ENCODE assay signal across 39 cellular contexts in the genomic region with DNA sequence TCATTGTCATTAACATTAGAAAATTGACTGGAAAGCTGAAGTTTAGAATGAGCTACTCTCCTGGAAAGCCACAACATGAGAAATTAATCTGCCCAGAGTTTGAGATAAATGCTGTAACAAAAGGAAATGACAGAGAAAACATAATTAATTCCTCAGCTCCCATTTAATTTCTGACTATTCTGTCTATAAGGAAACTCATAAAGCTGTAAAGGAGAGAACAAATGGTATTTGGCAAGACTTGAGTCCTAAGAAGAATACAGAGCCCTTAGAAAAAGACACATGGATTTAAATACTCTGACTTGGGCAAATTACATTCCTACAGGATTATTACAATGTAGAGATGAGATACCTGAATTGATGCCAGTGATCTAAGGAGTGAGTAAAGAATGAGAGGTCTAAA.
"Had no signal": no experiment of that assay in that cellular context is flagged by ENCODE, and none has a peak within 500 bp of the region (broad histone marks: within the 10 kb centered on the region; RNA-seq: fewer than 3 reads in every experiment).

No MANE protein-coding gene starts in this region.

- H3K27me3 Mint-ChIP-seq: activated naive CD4-positive, alpha-beta T cell treated with anti-CD3 and anti-CD28 coated beads, Interleukin-2, amount 10 ng/mL, durations not matched to agents 7 days and 5 days; activated naive CD4-positive, alpha-beta T cell treated with anti-CD3 and anti-CD28 coated beads, Interleukin-2, amount 50 U/mL, for 24 hours; activated naive CD8-positive, alpha-beta T cell; activated naive CD8-positive, alpha-beta T cell treated with anti-CD3 and anti-CD28 coated beads for 36 hours; activated naive CD8-positive, alpha-beta T cell treated with anti-CD3 and anti-CD28 coated beads, Interleukin-2, amount 10 ng/mL, durations not matched to agents 7 days and 5 days; activated naive CD8-positive, alpha-beta T cell treated with anti-CD3 and anti-CD28 coated beads, Interleukin-2, amount 50 U/mL, for 24 hours; activated T-cell treated with anti-CD3 and anti-CD28 coated beads, Interleukin-2, amount 50 U/mL, for 24 hours; activated T-helper 17 cell treated with anti-CD3 and anti-CD28 coated beads, Interleukin-2, amount 50 U/mL, for 72 hours; brain; central memory CD8-positive, alpha-beta T cell had no signal

- H3K27me3 ChIP-seq: adrenal gland, ascending aorta, body of pancreas, brain microvascular endothelial cell, breast epithelium, cardiac muscle cell had no signal

- H3K4me1 Mint-ChIP-seq: activated naive CD4-positive, alpha-beta T cell treated with anti-CD3 and anti-CD28 coated beads, Interleukin-2, amount 10 ng/mL, durations not matched to agents 7 days and 5 days; activated naive CD4-positive, alpha-beta T cell treated with anti-CD3 and anti-CD28 coated beads, Interleukin-2, amount 50 U/mL, for 24 hours; activated naive CD8-positive, alpha-beta T cell treated with anti-CD3 and anti-CD28 coated beads for 36 hours; activated naive CD8-positive, alpha-beta T cell treated with anti-CD3 and anti-CD28 coated beads, Interleukin-2, amount 10 ng/mL, durations not matched to agents 7 days and 5 days; activated naive CD8-positive, alpha-beta T cell treated with anti-CD3 and anti-CD28 coated beads, Interleukin-2, amount 50 U/mL, for 24 hours; activated T-helper 17 cell treated with anti-CD3 and anti-CD28 coated beads, Interleukin-2, amount 50 U/mL, for 72 hours; brain; central memory CD8-positive, alpha-beta T cell had no signal

- H3K4me1 ChIP-seq: adrenal gland, ascending aorta, body of pancreas, breast epithelium had no signal

- H3K27ac ChIP-seq: adrenal gland, ascending aorta, body of pancreas, brain microvascular endothelial cell, breast epithelium, cardiac muscle cell had no signal

- DNase-seq: activated effector memory CD4-positive, alpha-beta T cell treated with anti-CD3 and anti-CD28 coated beads, Interleukin-2, amount 50 U/mL, for 16 hours; activated effector memory CD4-positive, alpha-beta T cell treated with Interleukin-2 at 50 U/mL for 16 hours; activated gamma-delta T cell; activated gamma-delta T cell treated with Interleukin-2 at 50 U/mL for 16 hours; activated naive CD4-positive, alpha-beta T cell; activated naive CD4-positive, alpha-beta T cell treated with anti-CD3 and anti-CD28 coated beads for 36 hours; activated naive CD4-positive, alpha-beta T cell treated with anti-CD3 and anti-CD28 coated beads, Interleukin-2, amount 10 ng/mL, durations not matched to agents 7 days and 5 days; activated naive CD4-positive, alpha-beta T cell treated with anti-CD3 and anti-CD28 coated beads, Interleukin-2, amount 50 U/mL, for 16 hours; activated naive CD4-positive, alpha-beta T cell treated with Interleukin-2 at 50 U/mL for 16 hours; activated naive CD8-positive, alpha-beta T cell treated with anti-CD3 and anti-CD28 coated beads for 36 hours; activated naive CD8-positive, alpha-beta T cell treated with anti-CD3 and anti-CD28 coated beads, Interleukin-2, amount 10 ng/mL, durations not matched to agents 7 days and 5 days; activated naive CD8-positive, alpha-beta T cell treated with anti-CD3 and anti-CD28 coated beads, Interleukin-2, amount 50 U/mL, for 24 hours; activated T-cell treated with anti-CD3 and anti-CD28 coated beads, Interleukin-2, amount 50 U/mL, for 24 hours; activated T-cell treated with anti-CD3 and anti-CD28 coated beads, Interleukin-2, amount 50 U/mL, for 4 hours; activated T-cell treated with anti-CD3 and anti-CD28 coated beads, Interleukin-2, amount 50 U/mL, for 48 hours; activated T-cell treated with anti-CD3 and anti-CD28 coated beads, Interleukin-2, amount 50 U/mL, for 72 hours; adrenal gland; amniotic stem cell; amygdala; anterior cingulate cortex; aorta; body of pancreas; brain microvascular endothelial cell; caudate nucleus; central memory CD4-positive, alpha-beta T cell; cerebellar nuclear complex had no signal

- FAIRE-seq: astrocyte, bronchial epithelial cell had no signal

- H3K27ac Mint-ChIP-seq: activated naive CD4-positive, alpha-beta T cell treated with anti-CD3 and anti-CD28 coated beads for 36 hours; activated naive CD4-positive, alpha-beta T cell treated with anti-CD3 and anti-CD28 coated beads, Interleukin-2, amount 10 ng/mL, durations not matched to agents 7 days and 5 days; activated naive CD4-positive, alpha-beta T cell treated with anti-CD3 and anti-CD28 coated beads, Interleukin-2, amount 50 U/mL, for 24 hours; activated naive CD8-positive, alpha-beta T cell; activated naive CD8-positive, alpha-beta T cell treated with anti-CD3 and anti-CD28 coated beads for 36 hours; activated naive CD8-positive, alpha-beta T cell treated with anti-CD3 and anti-CD28 coated beads, Interleukin-2, amount 10 ng/mL, durations not matched to agents 7 days and 5 days; activated naive CD8-positive, alpha-beta T cell treated with anti-CD3 and anti-CD28 coated beads, Interleukin-2, amount 50 U/mL, for 24 hours; activated T-cell treated with anti-CD3 and anti-CD28 coated beads, Interleukin-2, amount 50 U/mL, for 24 hours; activated T-cell treated with anti-CD3 and anti-CD28 coated beads, Interleukin-2, amount 50 U/mL, for 72 hours; activated T-helper 1 cell treated with anti-CD3 and anti-CD28 coated beads, Interleukin-12 subunit alpha, Interleukin-12 subunit beta, Interleukin-2, Interleukin-4 antibody, amounts not matched to agents 30 ng/mL and 10 ng/mL and 1 ng/mL, durations not matched to agents 14 hours and 24 hours and 36 hours; activated T-helper 17 cell treated with anti-CD3 and anti-CD28 coated beads, Interleukin-2, amount 50 U/mL, for 72 hours; activated T-helper 2 cell treated with anti-CD3 and anti-CD28 coated beads, Interferon-gamma antibody, Interleukin-2, Interleukin-4, amounts not matched to agents 10 μg/mL and 5 μg/mL and 100 μg/mL, durations not matched to agents 14 hours and 24 hours and 36 hours; brain had no signal

- H3K4me3 Mint-ChIP-seq: activated naive CD4-positive, alpha-beta T cell treated with anti-CD3 and anti-CD28 coated beads for 36 hours; activated naive CD4-positive, alpha-beta T cell treated with anti-CD3 and anti-CD28 coated beads, Interleukin-2, amount 10 ng/mL, durations not matched to agents 7 days and 5 days; activated naive CD4-positive, alpha-beta T cell treated with anti-CD3 and anti-CD28 coated beads, Interleukin-2, amount 50 U/mL, for 24 hours; activated naive CD8-positive, alpha-beta T cell; activated naive CD8-positive, alpha-beta T cell treated with anti-CD3 and anti-CD28 coated beads for 36 hours; activated naive CD8-positive, alpha-beta T cell treated with anti-CD3 and anti-CD28 coated beads, Interleukin-2, amount 10 ng/mL, durations not matched to agents 7 days and 5 days; activated naive CD8-positive, alpha-beta T cell treated with anti-CD3 and anti-CD28 coated beads, Interleukin-2, amount 50 U/mL, for 24 hours; activated T-cell treated with anti-CD3 and anti-CD28 coated beads, Interleukin-2, amount 50 U/mL, for 24 hours; activated T-cell treated with anti-CD3 and anti-CD28 coated beads, Interleukin-2, amount 50 U/mL, for 4 hours; activated T-cell treated with anti-CD3 and anti-CD28 coated beads, Interleukin-2, amount 50 U/mL, for 72 hours; activated T-helper 1 cell treated with anti-CD3 and anti-CD28 coated beads, Interleukin-12 subunit alpha, Interleukin-12 subunit beta, Interleukin-2, Interleukin-4 antibody, amounts not matched to agents 30 ng/mL and 10 ng/mL and 1 ng/mL, durations not matched to agents 14 hours and 24 hours and 36 hours; activated T-helper 17 cell treated with anti-CD3 and anti-CD28 coated beads, Interleukin-2, amount 50 U/mL, for 72 hours; brain; central memory CD8-positive, alpha-beta T cell had no signal

- H3K36me3 Mint-ChIP-seq: activated naive CD4-positive, alpha-beta T cell treated with anti-CD3 and anti-CD28 coated beads, Interleukin-2, amount 10 ng/mL, durations not matched to agents 7 days and 5 days; activated naive CD4-positive, alpha-beta T cell treated with anti-CD3 and anti-CD28 coated beads, Interleukin-2, amount 50 U/mL, for 24 hours; activated naive CD4-positive, alpha-beta T cell treated with anti-CD3 and anti-CD28 coated beads, Interleukin-2, amount 50 U/mL, for 72 hours; activated naive CD8-positive, alpha-beta T cell; activated naive CD8-positive, alpha-beta T cell treated with anti-CD3 and anti-CD28 coated beads for 36 hours; activated naive CD8-positive, alpha-beta T cell treated with anti-CD3 and anti-CD28 coated beads, Interleukin-2, amount 10 ng/mL, durations not matched to agents 7 days and 5 days; brain had no signal

- ATAC-seq: activated naive CD4-positive, alpha-beta T cell treated with anti-CD3 and anti-CD28 coated beads, Interleukin-2, amount 50 U/mL, for 72 hours; activated naive CD8-positive, alpha-beta T cell treated with anti-CD3 and anti-CD28 coated beads, Interleukin-2, amount 50 U/mL, for 24 hours; activated T-cell treated with anti-CD3 and anti-CD28 coated beads, Interleukin-2, amount 50 U/mL, for 4 hours; activated T-cell treated with anti-CD3 and anti-CD28 coated beads, Interleukin-2, amount 50 U/mL, for 72 hours; activated T-helper 17 cell treated with anti-CD3 and anti-CD28 coated beads, Interleukin-2, amount 50 U/mL, for 72 hours; body of pancreas had no signal

- H3K9me3 Mint-ChIP-seq: activated naive CD4-positive, alpha-beta T cell treated with anti-CD3 and anti-CD28 coated beads for 36 hours; activated naive CD4-positive, alpha-beta T cell treated with anti-CD3 and anti-CD28 coated beads, Interleukin-2, amount 10 ng/mL, durations not matched to agents 7 days and 5 days; activated naive CD4-positive, alpha-beta T cell treated with anti-CD3 and anti-CD28 coated beads, Interleukin-2, amount 50 U/mL, for 24 hours; activated naive CD4-positive, alpha-beta T cell treated with anti-CD3 and anti-CD28 coated beads, Interleukin-2, amount 50 U/mL, for 72 hours; activated naive CD8-positive, alpha-beta T cell treated with anti-CD3 and anti-CD28 coated beads for 36 hours; activated naive CD8-positive, alpha-beta T cell treated with anti-CD3 and anti-CD28 coated beads, Interleukin-2, amount 10 ng/mL, durations not matched to agents 7 days and 5 days; activated naive CD8-positive, alpha-beta T cell treated with anti-CD3 and anti-CD28 coated beads, Interleukin-2, amount 50 U/mL, for 24 hours; activated T-cell treated with anti-CD3 and anti-CD28 coated beads, Interleukin-2, amount 50 U/mL, for 24 hours; activated T-cell treated with anti-CD3 and anti-CD28 coated beads, Interleukin-2, amount 50 U/mL, for 4 hours; activated T-cell treated with anti-CD3 and anti-CD28 coated beads, Interleukin-2, amount 50 U/mL, for 72 hours; activated T-helper 1 cell treated with anti-CD3 and anti-CD28 coated beads, Interleukin-12 subunit alpha, Interleukin-12 subunit beta, Interleukin-2, Interleukin-4 antibody, amounts not matched to agents 30 ng/mL and 10 ng/mL and 1 ng/mL, durations not matched to agents 14 hours and 24 hours and 36 hours; activated T-helper 17 cell treated with anti-CD3 and anti-CD28 coated beads, Interleukin-2, amount 50 U/mL, for 72 hours; activated T-helper 2 cell treated with anti-CD3 and anti-CD28 coated beads, Interferon-gamma antibody, Interleukin-2, Interleukin-4, amounts not matched to agents 10 μg/mL and 5 μg/mL and 100 μg/mL, durations not matched to agents 14 hours and 24 hours and 36 hours; brain had no signal

- H3K9me3 ChIP-seq: adrenal gland, ascending aorta, body of pancreas, breast epithelium had no signal

- H3K36me3 ChIP-seq: adrenal gland, ascending aorta, brain microvascular endothelial cell, breast epithelium, cardiac muscle cell had no signal

- H3K4me3 ChIP-seq: adrenal gland, ascending aorta, body of pancreas, breast epithelium, cardiac muscle cell had no signal
